Comparison of ENCODE assay signal across 1 cellular context in genomic region chr14:101843038-101843437, GRCh38.
TF ChIP-seq lines count a peak whose summit lies in the region.

No MANE protein-coding gene starts in this region.

TF ChIP-seq in SK-N-SH, 30 proteins besides CTCF, POLR2A, EP300 and RAD21:
- TF ChIP-seq PBX3 (IDR thresholded peaks at IDR 0.05) (no peak), NRF1 (IDR thresholded peaks at IDR 0.05; ENCODE audit: low read depth, low read length) (no peak), USF1 (IDR thresholded peaks at IDR 0.05; ENCODE audit: borderline replicate concordance, low read depth) (no peak), ELF1 (IDR thresholded peaks at IDR 0.05) (no peak), MEF2A (IDR thresholded peaks at IDR 0.05; ENCODE audit: borderline replicate concordance, low read depth) (no peak), FOXM1 (IDR thresholded peaks at IDR 0.05; ENCODE audit: low read depth) (no peak), JUND (IDR thresholded peaks at IDR 0.05) (no peak), YY1 (IDR thresholded peaks at IDR 0.05; ENCODE audit: low read depth) (no peak), EZH2phosphoT487 (IDR thresholded peaks at IDR 0.05; ENCODE audit: borderline replicate concordance, low read depth) (no peak), FOSL2 (IDR thresholded peaks at IDR 0.05; ENCODE audit: borderline replicate concordance, low read depth) (no peak), MXI1 (IDR thresholded peaks at IDR 0.05; ENCODE audit: low read depth, low read length) (no peak), ZBTB33 (IDR thresholded peaks at IDR 0.05; ENCODE audit: borderline replicate concordance, low read depth) (no peak), REST (IDR thresholded peaks at IDR 0.05; ENCODE audit: low read depth, low read length) (no peak), RCOR1 (IDR thresholded peaks at IDR 0.05; ENCODE audit: low read length) (no peak), TAF1 (IDR thresholded peaks at IDR 0.05; ENCODE audit: borderline replicate concordance, low read depth, low read length) (no peak), GABPA (IDR thresholded peaks at IDR 0.05; ENCODE audit: low read depth) (no peak), RXRA (IDR thresholded peaks at IDR 0.05; ENCODE audit: borderline replicate concordance, low read depth) (no peak)
- TF ChIP-seq, protein P1, sequence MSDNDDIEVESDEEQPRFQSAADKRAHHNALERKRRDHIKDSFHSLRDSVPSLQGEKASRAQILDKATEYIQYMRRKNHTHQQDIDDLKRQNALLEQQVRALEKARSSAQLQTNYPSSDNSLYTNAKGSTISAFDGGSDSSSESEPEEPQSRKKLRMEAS (IDR thresholded peaks at IDR 0.05; ENCODE audit: low read depth) = no peak
